Comparison of ENCODE assay signal across 24 cellular contexts in the genomic region with DNA sequence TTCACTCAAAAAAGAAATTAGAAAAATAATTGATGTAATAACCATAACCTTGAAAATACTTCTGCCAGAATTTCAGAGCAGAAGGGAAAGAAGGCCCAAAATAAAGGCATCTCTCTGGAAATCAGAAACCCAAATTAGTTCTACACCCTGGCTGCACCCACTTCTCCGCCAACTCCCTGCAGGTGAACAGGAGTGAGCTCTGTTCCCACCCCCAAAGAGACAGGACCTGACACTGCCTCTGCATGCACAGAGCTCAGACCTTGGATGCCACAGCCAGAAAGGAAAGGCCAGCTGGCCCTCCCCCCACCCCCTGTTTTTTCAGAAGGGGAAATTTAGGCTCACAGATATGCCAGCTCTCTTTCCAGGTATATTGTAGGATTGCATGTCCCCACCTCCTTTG.
"Had no signal": no experiment of that assay in that cellular context is flagged by ENCODE, and none has a peak within 500 bp of the region (broad histone marks: within the 10 kb centered on the region; RNA-seq: fewer than 3 reads in every experiment).

No MANE protein-coding gene starts in this region.

- H3K27ac ChIP-seq: heart left ventricle, hepatocyte, left lung, lower lobe of right lung, neural progenitor cell, ovary, sigmoid colon, spleen, suprapubic skin, thoracic aorta, tibial artery, upper lobe of right lung had no signal

- DNase-seq: heart left ventricle; left colon; left lung; lower lobe of right lung; mammary epithelial cell; mesenchymal stem cell; naive B cell; natural killer cell; nephron progenitor cell; ovary; retina; right cardiac atrium; sigmoid colon; small intestine; spleen; stimulated activated CD4-positive, alpha-beta T cell treated with anti-CD3 and anti-CD28 coated beads, Interleukin-4, amount 100 ng/mL, for 24 hours; stimulated activated naive CD4-positive, alpha-beta T cell; tibial artery; trophoblast cell; upper lobe of right lung had no signal

- H3K4me3 ChIP-seq: heart left ventricle, hepatocyte, left lung, lower lobe of right lung, neural progenitor cell, ovary, sigmoid colon, spleen, suprapubic skin, thoracic aorta, tibial artery, upper lobe of right lung had no signal
